Comparison of ENCODE assay signal across 23 cellular contexts in the genomic region with DNA sequence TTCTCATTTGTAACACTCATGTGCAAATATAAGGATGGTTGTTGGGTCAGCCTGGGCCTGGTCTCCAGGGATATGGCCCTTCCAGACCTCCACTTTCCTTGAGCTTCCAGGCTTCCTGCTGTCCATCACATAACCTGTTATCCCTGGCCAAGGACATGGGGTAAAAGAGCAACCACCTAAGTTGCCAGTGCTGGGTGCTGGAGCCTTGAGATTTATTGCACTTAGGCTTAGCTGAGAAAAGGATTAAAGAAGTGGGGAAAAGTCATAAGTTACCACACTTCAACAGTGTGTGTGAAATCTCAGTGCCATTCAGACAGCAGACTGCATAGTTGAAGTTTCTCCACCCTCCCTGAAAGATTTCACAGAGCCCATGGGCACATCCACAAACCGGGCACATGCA.
"Had no signal": no experiment of that assay in that cellular context is flagged by ENCODE, and none has a peak within 500 bp of the region (broad histone marks: within the 10 kb centered on the region; RNA-seq: fewer than 3 reads in every experiment).

No MANE protein-coding gene starts in this region.

- H3K9me3 ChIP-seq: esophagus muscularis mucosa, lower lobe of right lung, ovary, psoas muscle, spleen, thyroid gland, upper lobe of left lung had no signal

- H3K27me3 Mint-ChIP-seq: stimulated activated naive CD8-positive, alpha-beta T cell treated with anti-CD3 and anti-CD28 coated beads, Interleukin-15, amount 100 ng/mL, for 72 hours had no signal

- H3K9me3 Mint-ChIP-seq: immature natural killer cell had no signal

- H3K4me1 Mint-ChIP-seq: immature natural killer cell; naive thymus-derived CD8-positive, alpha-beta T cell; stimulated activated naive CD8-positive, alpha-beta T cell treated with anti-CD3 and anti-CD28 coated beads, Interleukin-15, amount 100 ng/mL, for 72 hours had no signal

- H3K4me3 Mint-ChIP-seq: immature natural killer cell; naive thymus-derived CD8-positive, alpha-beta T cell; stimulated activated naive CD8-positive, alpha-beta T cell treated with anti-CD3 and anti-CD28 coated beads, Interleukin-15, amount 100 ng/mL, for 72 hours had no signal

- H3K4me1 ChIP-seq: esophagus muscularis mucosa, lower lobe of right lung, psoas muscle, spleen, thyroid gland, upper lobe of left lung had no signal

- DNase-seq: dorsolateral prefrontal cortex; effector CD4-positive, alpha-beta T cell; hypothalamus; immature natural killer cell; islet precursor cell; kidney glomerular epithelial cell; left ventricle myocardium superior; lower lobe of right lung; naive thymus-derived CD8-positive, alpha-beta T cell; occipital lobe; ovary; posterior cingulate gyrus; psoas muscle; right cardiac atrium; spleen; stimulated activated CD4-positive, alpha-beta T cell treated with anti-CD3 and anti-CD28 coated beads, Interleukin-4, amount 100 ng/mL, for 4 hours; stimulated activated naive CD4-positive, alpha-beta T cell; stimulated activated naive CD8-positive, alpha-beta T cell treated with anti-CD3 and anti-CD28 coated beads, Interleukin-15, amount 100 ng/mL, for 72 hours; thyroid gland; upper lobe of left lung had no signal

- H3K36me3 ChIP-seq: esophagus muscularis mucosa, lower lobe of right lung, ovary, spleen, thyroid gland, upper lobe of left lung had no signal

- H3K27ac ChIP-seq: dorsolateral prefrontal cortex, epithelial cell of prostate, esophagus muscularis mucosa, lower lobe of right lung, ovary, psoas muscle, skin epidermis, spleen, thyroid gland, upper lobe of left lung had no signal

- ATAC-seq: left ventricle myocardium superior; lower lobe of right lung; naive thymus-derived CD8-positive, alpha-beta T cell; psoas muscle; right cardiac atrium; stimulated activated naive CD8-positive, alpha-beta T cell treated with anti-CD3 and anti-CD28 coated beads, Interleukin-15, amount 100 ng/mL, for 72 hours had no signal

- H3K4me3 ChIP-seq: dorsolateral prefrontal cortex, esophagus muscularis mucosa, lower lobe of right lung, ovary, psoas muscle, skin epidermis, spleen, thyroid gland, upper lobe of left lung had no signal

- H3K27ac Mint-ChIP-seq: immature natural killer cell; naive thymus-derived CD8-positive, alpha-beta T cell; stimulated activated naive CD8-positive, alpha-beta T cell treated with anti-CD3 and anti-CD28 coated beads, Interleukin-15, amount 100 ng/mL, for 72 hours had no signal

- H3K36me3 Mint-ChIP-seq: immature natural killer cell; naive thymus-derived CD8-positive, alpha-beta T cell had no signal

- H3K27me3 ChIP-seq: dorsolateral prefrontal cortex, esophagus muscularis mucosa, ovary, spleen, thyroid gland, upper lobe of left lung had no signal
